ENCODE assay signal across 33 cellular contexts in genomic region chr5:96616801-96617200, GRCh38.
"Had no signal": no experiment of that assay in that cellular context is flagged by ENCODE, and none has a peak within 500 bp of the region (broad histone marks: within the 10 kb centered on the region; RNA-seq: fewer than 3 reads in every experiment).

No MANE protein-coding gene starts in this region.

- H3K4me1 ChIP-seq: prostate gland had no signal

- H3K27ac Mint-ChIP-seq: activated T-helper 17 cell treated with anti-CD3 and anti-CD28 coated beads, Interleukin-2, amount 50 U/mL, for 72 hours; naive thymus-derived CD4-positive, alpha-beta T cell; stimulated activated effector memory CD8-positive, alpha-beta T cell treated with anti-CD3 and anti-CD28 coated beads, Interleukin-12 subunit alpha, Interleukin-12 subunit beta, amount 100 ng/mL, for 72 hours; stimulated activated naive CD8-positive, alpha-beta T cell treated with anti-CD3 and anti-CD28 coated beads, Interleukin-15, Interleukin-2, amounts not matched to agents 100 ng/mL and 50 ng/mL, for 24 hours; T-helper 1 cell treated with Interleukin-12 subunit alpha and Interleukin-12 subunit beta and Interleukin-4 antibody, amounts not matched to agents 30 μg/mL and 1 μg/mL, for 36 hours had no signal

- H3K27me3 Mint-ChIP-seq: activated T-helper 17 cell treated with anti-CD3 and anti-CD28 coated beads, Interleukin-2, amount 50 U/mL, for 72 hours had no signal

- H3K4me3 ChIP-seq: ovary, prostate gland, skin epidermis, thoracic aorta, upper lobe of left lung, vagina had no signal

- H3K9me3 Mint-ChIP-seq: activated T-cell treated with anti-CD3 and anti-CD28 coated beads, Interleukin-2, amount 50 U/mL, for 4 hours; activated T-helper 17 cell treated with anti-CD3 and anti-CD28 coated beads, Interleukin-2, amount 50 U/mL, for 72 hours; naive thymus-derived CD4-positive, alpha-beta T cell; stimulated activated effector memory CD8-positive, alpha-beta T cell treated with anti-CD3 and anti-CD28 coated beads, Interleukin-12 subunit alpha, Interleukin-12 subunit beta, amount 100 ng/mL, for 72 hours; stimulated activated naive CD8-positive, alpha-beta T cell treated with anti-CD3 and anti-CD28 coated beads, Interleukin-15, Interleukin-2, amounts not matched to agents 100 ng/mL and 50 ng/mL, for 24 hours; T-helper 1 cell treated with Interleukin-12 subunit alpha and Interleukin-12 subunit beta and Interleukin-4 antibody, amounts not matched to agents 30 μg/mL and 1 μg/mL, for 36 hours had no signal

- H3K27me3 ChIP-seq: brain microvascular endothelial cell, ovary, upper lobe of left lung, vagina had no signal

- H3K9me3 ChIP-seq: ovary, prostate gland, thoracic aorta, upper lobe of left lung, vagina had no signal

- H3K36me3 Mint-ChIP-seq: naive thymus-derived CD4-positive, alpha-beta T cell; stimulated activated effector memory CD8-positive, alpha-beta T cell treated with anti-CD3 and anti-CD28 coated beads, Interleukin-12 subunit alpha, Interleukin-12 subunit beta, amount 100 ng/mL, for 72 hours had no signal

- H3K27ac ChIP-seq: brain microvascular endothelial cell, ovary, prostate gland, thoracic aorta, upper lobe of left lung, vagina, WERI-Rb-1 had no signal

- DNase-seq: activated CD4-positive, alpha-beta T cell treated with anti-CD3 and anti-CD28 coated beads for 48 hours; activated CD4-positive, alpha-beta T cell treated with anti-CD3 and anti-CD28 coated beads, Interleukin-2, amount 50 U/mL, for 48 hours; activated CD8-positive, alpha-beta memory T cell treated with anti-CD3 and anti-CD28 coated beads, Interleukin-2, amount 50 U/mL, for 48 hours; activated gamma-delta T cell treated with Interleukin-2 at 50 U/mL for 16 hours; activated naive CD4-positive, alpha-beta T cell treated with anti-CD3 and anti-CD28 coated beads, Interleukin-2, amount 50 U/mL, for 16 hours; activated T-cell treated with anti-CD3 and anti-CD28 coated beads, Interleukin-2, amount 50 U/mL, for 4 hours; amniotic stem cell; brain microvascular endothelial cell; central memory CD4-positive, alpha-beta T cell; dermis blood vessel endothelial cell; effector CD8-positive, alpha-beta T cell; foreskin melanocyte; left ventricle myocardium superior; naive thymus-derived CD4-positive, alpha-beta T cell; ovary; retina; stimulated activated CD4-positive, alpha-beta T cell treated with anti-CD3 and anti-CD28 coated beads, Interleukin-4, amount 100 ng/mL, for 24 hours; T-helper 9 cell; upper lobe of left lung; WERI-Rb-1 had no signal

- FAIRE-seq: astrocyte, endometrium, TTC549 had no signal

- ATAC-seq: activated CD4-positive, CD25-positive, alpha-beta regulatory T cell treated with anti-CD3 and anti-CD28 coated beads, Interleukin-2, amount 50 U/mL, for 24 hours; activated T-cell treated with anti-CD3 and anti-CD28 coated beads, Interleukin-2, amount 50 U/mL, for 4 hours; activated T-helper 17 cell treated with anti-CD3 and anti-CD28 coated beads, Interleukin-2, amount 50 U/mL, for 72 hours; left ventricle myocardium superior; naive thymus-derived CD4-positive, alpha-beta T cell; sciatic nerve; stimulated activated effector memory CD8-positive, alpha-beta T cell treated with anti-CD3 and anti-CD28 coated beads, Interleukin-12 subunit alpha, Interleukin-12 subunit beta, amount 100 ng/mL, for 72 hours had no signal

- H3K4me3 Mint-ChIP-seq: activated T-cell treated with anti-CD3 and anti-CD28 coated beads, Interleukin-2, amount 50 U/mL, for 4 hours; activated T-helper 17 cell treated with anti-CD3 and anti-CD28 coated beads, Interleukin-2, amount 50 U/mL, for 72 hours; naive thymus-derived CD4-positive, alpha-beta T cell; stimulated activated effector memory CD8-positive, alpha-beta T cell treated with anti-CD3 and anti-CD28 coated beads, Interleukin-12 subunit alpha, Interleukin-12 subunit beta, amount 100 ng/mL, for 72 hours; stimulated activated naive CD8-positive, alpha-beta T cell treated with anti-CD3 and anti-CD28 coated beads, Interleukin-15, Interleukin-2, amounts not matched to agents 100 ng/mL and 50 ng/mL, for 24 hours; T-helper 1 cell treated with Interleukin-12 subunit alpha and Interleukin-12 subunit beta and Interleukin-4 antibody, amounts not matched to agents 30 μg/mL and 1 μg/mL, for 36 hours had no signal

- H3K36me3 ChIP-seq: brain microvascular endothelial cell, ovary, prostate gland, thoracic aorta, upper lobe of left lung, vagina, WERI-Rb-1 had no signal
